ENCODE assay signal across 21 cellular contexts in the genomic region with DNA sequence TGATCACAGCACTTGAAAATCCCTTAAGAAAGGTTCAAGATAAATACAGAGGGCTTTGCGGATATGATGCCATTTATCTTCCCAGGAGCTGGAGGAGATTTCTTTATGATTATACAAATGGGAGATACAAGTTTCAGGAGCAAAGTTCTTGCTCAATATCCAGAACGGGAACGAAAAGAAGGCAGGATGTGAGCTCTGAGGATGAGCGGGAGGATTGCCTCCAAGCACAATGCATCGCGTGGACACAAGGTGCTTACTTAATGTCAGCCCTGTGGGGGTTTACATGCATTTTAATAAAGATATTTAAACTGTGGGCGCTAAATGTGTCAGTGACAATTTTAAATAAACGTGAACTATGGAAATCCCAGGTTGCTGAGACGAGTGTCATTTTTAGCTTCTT. TPM values are rescaled to one million over a fixed set of nuclear protein-coding genes. Genes with fewer than 3 reads are reported as not detected.
DNase-seq lines count a peak whose midpoint lies in the region; ATAC-seq, FAIRE-seq and TF ChIP-seq lines count a peak whose summit lies in the region.
"Had no signal": no experiment of that assay in that cellular context is flagged by ENCODE, and none has a peak within 500 bp of the region (broad histone marks: within the 10 kb centered on the region; RNA-seq: fewer than 3 reads in every experiment).

No MANE protein-coding gene starts in this region.

- no peaks in the 10 kb centered on the region for H3K9me2 ChIP-seq in hepatocyte (replicated peaks; ENCODE audit: insufficient read depth)

- no peaks in the 10 kb centered on the region for H3K9me3 Mint-ChIP-seq in MCF 10A (ENCODE audit: unreplicated experiment)
- H3K9me3 Mint-ChIP-seq: CD14-positive monocyte; CD8-positive, alpha-beta T cell; HFFc6 had no signal

- H3K4me2 ChIP-seq in K562 (ENCODE audit: insufficient read depth, low read length), result no peak overlapping the region
- H3K4me2 ChIP-seq in hepatocyte, result peak overlapping the region; percentile 23

- no peaks in the 10 kb centered on the region for H3K36me3 ChIP-seq in K562 (ENCODE audit: control insufficient read depth, insufficient read depth, low read length)
- no peaks in the 10 kb centered on the region for H3K36me3 ChIP-seq in hepatocyte (replicated peaks; ENCODE audit: insufficient read depth, low read depth)
- H3K36me3 ChIP-seq in psoas muscle (ENCODE audit: insufficient read depth in 1 of 2, low read depth in 1 of 2), result no peaks in the 10 kb centered on the region
- H3K36me3 ChIP-seq: HAP-1 had no signal

- no peak overlapping the region for H3K9ac ChIP-seq in K562 (ENCODE audit: insufficient read depth in 1 of 2, low read depth in 2 of 2, low read length in 2 of 2)

- BruUV-seq in K562 (replicated peaks; lab: Mats Ljungman, UMichigan) (no TSS peak), MCF 10A (replicated peaks; lab: Mats Ljungman, UMichigan) (no TSS peak)

- H3K36me3 Mint-ChIP-seq in MCF 10A (ENCODE audit: insufficient read depth, unreplicated experiment), result no peaks in the 10 kb centered on the region
- H3K36me3 Mint-ChIP-seq: CD14-positive monocyte; CD8-positive, alpha-beta T cell had no signal

- intact Hi-C loops in K562 (cut with micrococcal nuclease), result no loop called here
- intact Hi-C loops in sciatic nerve (cut with DNase I), result no loop called here
- intact Hi-C loops in MCF 10A (cut with micrococcal nuclease), result loop anchor here (5.0 kb wide), 1 partner anchor 123 kb away; no protein-coding TSS in a partner anchor
- intact Hi-C loops in psoas muscle (cut with DNase I), result no loop called here

- TF ChIP-seq RAD21 in K562 (CRISPR knock-in tag; conservative IDR thresholded peaks at IDR 0.05 in 1 of 2, IDR thresholded peaks at IDR 0.05 in 1 of 2), result no peak

- CTCF ChIA-PET in K562 (lab: Yijun Ruan, JAX; ENCODE audit: low intra/inter-chr PET ratio), result no interaction called here
- CTCF ChIA-PET in MCF 10A (lab: Yijun Ruan, JAX), result interaction anchor here (3.2 kb wide), 1 partner anchor 188 kb away, joined by 19 read pairs; no protein-coding TSS in a partner anchor

- ATAC-seq in K562 (no peak), sciatic nerve (peak; percentile 56), psoas muscle (no peak), GM21529 (IDR thresholded peaks at IDR 0.05; ENCODE audit: unreplicated experiment) (no peak)
- ATAC-seq: CD8-positive, alpha-beta T cell; HepG2 had no signal

- H4K20me1 ChIP-seq in K562 (replicated peaks; ENCODE audit: control insufficient read depth, insufficient read depth, low read length) (no peaks in the 10 kb centered on the region), hepatocyte (ENCODE audit: insufficient read depth, poor library complexity, severe bottlenecking) (no peaks in the 10 kb centered on the region)

- H2AFZ ChIP-seq in K562 (ENCODE audit: low read depth, low read length) (no peak overlapping the region), hepatocyte (no peak overlapping the region)

- no peak overlapping the region for H3K4me3 Mint-ChIP-seq in MCF 10A (ENCODE audit: unreplicated experiment)
- H3K4me3 Mint-ChIP-seq: CD14-positive monocyte; CD8-positive, alpha-beta T cell; HFFc6 had no signal

- FAIRE-seq in K562 (lab: Jason Lieb, UNC), result no peak
- FAIRE-seq: D721Med, HepG2, HTR-8/SVneo had no signal

- H3K9me1 ChIP-seq in K562 (ENCODE audit: control insufficient read depth, insufficient read depth, low read length), result no peaks in the 10 kb centered on the region

- H3K27me3 ChIP-seq in K562 (ENCODE audit: control insufficient read depth in 2 of 2, insufficient read depth in 2 of 2, low read length in 2 of 2) (peaks cover 42 to 51% of the 10 kb centered on the region in 2 experiments), hepatocyte (no peaks in the 10 kb centered on the region), psoas muscle (ENCODE audit: insufficient read depth in 3 of 3, low read length in 2 of 3) (no peaks in the 10 kb centered on the region)

- peaks cover 42% of the 10 kb centered on the region for H3K27me3 Mint-ChIP-seq in MCF 10A (ENCODE audit: insufficient read depth, unreplicated experiment)

- no peak overlapping the region for H3K27ac Mint-ChIP-seq in MCF 10A (ENCODE audit: low read depth, unreplicated experiment)
- H3K27ac Mint-ChIP-seq: CD8-positive, alpha-beta T cell had no signal

- H3K79me2 ChIP-seq in K562 (ENCODE audit: control insufficient read depth, insufficient read depth, low read length) (no peaks in the 10 kb centered on the region), hepatocyte (no peaks in the 10 kb centered on the region)

- H3K4me1 ChIP-seq in K562 (replicated peaks in 1 of 2; ENCODE audit: control insufficient read depth in 2 of 2, insufficient read depth in 2 of 2, low read length in 2 of 2) (peaks cover 0 to under 1% of the 10 kb centered on the region in 2 experiments; a peak in 1 of 5 replicates), hepatocyte (ENCODE audit: insufficient read depth) (peaks cover 14% of the 10 kb centered on the region), psoas muscle (peaks cover 17% of the 10 kb centered on the region)
- H3K4me1 ChIP-seq: HAP-1 had no signal

- in situ Hi-C loops in K562 (cut with MboI), result no loop called here

- TF ChIP-seq EP300 in K562 (IDR thresholded peaks at IDR 0.05; ENCODE audit: low read length), result no peak

- H3K4me3 ChIP-seq in K562 (no peak overlapping the region), hepatocyte (no peak overlapping the region), psoas muscle (no peak overlapping the region)
- H3K4me3 ChIP-seq: HAP-1 had no signal

- H3K9me3 ChIP-seq in K562 (replicated peaks; ENCODE audit: control insufficient read depth, insufficient read depth, low read depth, low read length), result no peaks in the 10 kb centered on the region
- H3K9me3 ChIP-seq in hepatocyte (ENCODE audit: low read depth), result no peaks in the 10 kb centered on the region
- H3K9me3 ChIP-seq in psoas muscle, result no peaks in the 10 kb centered on the region
- H3K9me3 ChIP-seq: HAP-1 had no signal

- 2% methylated on average over 9 of the region's 9 CpGs for WGBS in K562 (ENCODE audit: insufficient coverage, low coverage, missing lambda C conversion rate)
- WGBS in hepatocyte (ENCODE audit: low lambda C conversion rate, missing lambda C conversion rate), result 86% methylated on average over 9 of the region's 9 CpGs
- WGBS in psoas muscle, 3 donors, result 77 to 83% (median 81%) methylated on average over 9 of the region's 9 CpGs

- H3K4me1 Mint-ChIP-seq in MCF 10A (ENCODE audit: insufficient read depth, unreplicated experiment), result peaks cover 11% of the 10 kb centered on the region

- TF ChIP-seq CTCF in K562 (IDR thresholded peaks at IDR 0.05 in 2 of 3, conservative IDR thresholded peaks at IDR 0.05 in 1 of 3; ENCODE audit: insufficient read depth in 2 of 3, low read depth in 1 of 3, low read length in 3 of 3) (no peak), hepatocyte (IDR thresholded peaks at IDR 0.05; ENCODE audit: poor library complexity) (no peak), MCF 10A (IDR thresholded peaks at IDR 0.05; ENCODE audit: unreplicated experiment) (no peak), psoas muscle (IDR thresholded peaks at IDR 0.05) (no peak)

- H3K27ac ChIP-seq in K562 (ENCODE audit: extremely low read depth, low read depth, low read length), result no peak overlapping the region
- H3K27ac ChIP-seq in hepatocyte, result peak overlapping the region; percentile 65
- H3K27ac ChIP-seq in psoas muscle, result no peak overlapping the region
- H3K27ac ChIP-seq: 22Rv1 had no signal

- peak; percentile 12 for DNase-seq in activated effector memory CD4-positive, alpha-beta T cell treated with anti-CD3 and anti-CD28 coated beads, Interleukin-2, amount 50 U/mL, for 16 hours
- DNase-seq in activated effector memory CD4-positive, alpha-beta T cell treated with Interleukin-2 at 50 U/mL for 16 hours, result no peak
- no peak for DNase-seq in K562 (ENCODE audit: extremely low read depth in 1 of 4, low spot score in 3 of 4)
- DNase-seq in hepatocyte (ENCODE audit: low spot score), result no peak
- no peak for DNase-seq in sciatic nerve (ENCODE audit: low spot score)
- no peak for DNase-seq in MCF 10A (ENCODE audit: unreplicated experiment)
- no peak for DNase-seq in psoas muscle
- DNase-seq: CD8-positive, alpha-beta T cell; COR-L47; DND-41; GDM1; GOT3 had no signal

- no peak for TF ChIP-seq POLR2A in K562 (conservative IDR thresholded peaks at IDR 0.05)

- POLR2A ChIA-PET in K562 (lab: Yijun Ruan, JAX) (interaction anchor here (0.8 kb wide), 2 partner anchors 10 to 13 kb away, joined by 3 read pairs; no protein-coding TSS in a partner anchor), MCF 10A (lab: Yijun Ruan, JAX) (interaction anchor here (0.6 kb wide), 2 partner anchors 115 to 1154 kb away, joined by 4 to 5 read pairs; partner anchors contain the start of gene OLFML3)

TF ChIP-seq in K562, 482 proteins besides CTCF, POLR2A, EP300 and RAD21:
- 0 out of 2 replicates have a peak, but pooled peaks have one; percentile 9 for TF ChIP-seq CEBPB (tag; IDR thresholded peaks at IDR 0.05)
- no peak for TF ChIP-seq ZNF121 (CRISPR knock-in tag; conservative IDR thresholded peaks at IDR 0.05)
- no peak for TF ChIP-seq HDAC8 (tag; IDR thresholded peaks at IDR 0.05)
- no peak for TF ChIP-seq GATAD2B (IDR thresholded peaks at IDR 0.05; ENCODE audit: borderline replicate concordance)
- no peak for TF ChIP-seq SRF (CRISPR knock-in tag; IDR thresholded peaks at IDR 0.05)
- TF ChIP-seq SRSF7 (optimal IDR thresholded peaks at IDR 0.05; ENCODE audit: low read depth, low read length), result no peak

RNA-seq across cellular contexts. Expression of gene SYT6, which starts 59.0 kb away (rescaled TPM):
- total RNA-seq in K562 (2011; cell fraction: chromatin; rRNA removed; ENCODE audit: low replicate concordance), result not detected in 2 replicates
- total RNA-seq in K562 (2011; cell fraction: nucleolus; rRNA removed), result not detected in 2 replicates
- total RNA-seq in K562 (2011; cell fraction: nucleoplasm; rRNA removed), result not detected in 2 replicates
- total RNA-seq in K562 (2014; rRNA removed) (not detected in 2 replicates), K562 (2014; rRNA removed; fragmentation: Illumina TruSeq; extraction: Trizol) (not detected in 2 replicates), K562 (2015; rRNA removed; fragmentation: Illumina TruSeq; extraction: Trizol) (not detected in 2 replicates), K562 (2021) (not detected in 2 replicates), hepatocyte (1.2 and 2.2 TPM in 2 replicates), sciatic nerve (0.40 TPM), MCF 10A (2022) (not detected in 2 replicates), psoas muscle (under 1 TPM; 0.10 to 0.81 (median 0.47) TPM)
- polyA plus RNA-seq in K562 (2011; rRNA removed) (0.06 TPM in 1 of 2 replicates, not detected in the other), K562 (2014; fragmentation: Illumina TruSeq; extraction: Trizol) (not detected in 2 replicates), K562 (2014; fragmentation: Nextera tagmentation; extraction: Ambion mirVana) (not detected), K562 (2014; rRNA removed) (not detected in 2 replicates), hepatocyte (1.3 and 2.6 TPM in 2 replicates), psoas muscle (under 1 TPM; 0.03 to 0.42 (median 0.10) TPM)
- not detected in 2 replicates for polyA plus RNA-seq in K562 (2011; cell fraction: cytosol; rRNA removed)
- 0.15 TPM in 1 of 2 replicates, not detected in the other for polyA plus RNA-seq in K562 (2011; cell fraction: nucleus; rRNA removed)
- polyA plus RNA-seq in K562 (2012), result not detected in 2 replicates
- polyA minus RNA-seq in K562 (2011; rRNA and poly(A)+ RNA removed), result not detected in 2 replicates
- not detected in 2 replicates for polyA minus RNA-seq in K562 (2011; cell fraction: cytosol; rRNA and poly(A)+ RNA removed)
- not detected in 2 replicates for polyA minus RNA-seq in K562 (2011; cell fraction: nucleus; rRNA and poly(A)+ RNA removed)
- total RNA-seq: CD8-positive, alpha-beta T cell; HepG2; HFFc6 had no signal
- polyA plus RNA-seq: BJ, CD14-positive monocyte, HepG2 had no signal
